In the genomic region with DNA sequence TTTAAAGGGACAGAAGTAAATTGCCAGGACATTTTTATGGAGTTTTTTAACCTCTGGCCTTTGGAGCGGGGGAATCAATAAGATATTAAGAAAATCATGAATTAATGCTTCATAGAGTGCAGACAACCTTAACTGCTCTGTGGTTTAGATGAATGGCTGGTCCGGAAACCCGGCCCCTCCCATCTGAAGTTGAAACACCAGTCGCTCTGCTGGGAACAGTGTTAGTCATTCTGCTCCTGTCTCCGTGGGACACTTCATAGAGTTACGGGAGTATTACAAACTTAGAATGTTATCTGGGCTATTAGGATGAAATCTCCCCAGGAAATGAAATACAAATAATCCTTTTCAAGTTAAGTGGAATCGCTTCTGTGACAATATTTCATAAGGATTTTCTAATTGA, we compare ENCODE assay signal across 20 cellular contexts.
"Had no signal": no experiment of that assay in that cellular context is flagged by ENCODE, and none has a peak within 500 bp of the region (broad histone marks: within the 10 kb centered on the region; RNA-seq: fewer than 3 reads in every experiment).

No MANE protein-coding gene starts in this region.

- H3K4me3 ChIP-seq: left ventricle myocardium inferior, prostate gland, thoracic aorta had no signal

- H3K4me1 ChIP-seq: foreskin keratinocyte, left ventricle myocardium inferior, prostate gland had no signal

- H3K36me3 ChIP-seq: left ventricle myocardium inferior, prostate gland, thoracic aorta had no signal

- DNase-seq: activated CD4-positive, alpha-beta T cell treated with anti-CD3 and anti-CD28 coated beads for 4 hours; activated CD4-positive, alpha-beta T cell treated with anti-CD3 and anti-CD28 coated beads, Interleukin-2, amount 50 U/mL, for 48 hours; activated CD4-positive, CD25-positive, alpha-beta regulatory T cell; activated effector memory CD4-positive, alpha-beta T cell treated with Interleukin-2 at 50 U/mL for 16 hours; activated naive CD4-positive, alpha-beta T cell treated with anti-CD3 and anti-CD28 coated beads for 36 hours; activated naive CD8-positive, alpha-beta T cell treated with anti-CD3 and anti-CD28 coated beads, Interleukin-2, amount 10 ng/mL, durations not matched to agents 7 days and 5 days; activated T-cell treated with anti-CD3 and anti-CD28 coated beads, Interleukin-2, amount 50 U/mL, for 72 hours; amniotic stem cell; effector CD4-positive, alpha-beta T cell; erythroblast; kidney; left ventricle myocardium inferior; midbrain; natural killer cell; stimulated activated CD4-positive, alpha-beta T cell treated with anti-CD3 and anti-CD28 coated beads, Interleukin-4, amount 100 ng/mL, for 24 hours; stimulated activated naive CD4-positive, alpha-beta T cell treated with Interleukin-2 at 50 U/mL for 16 hours; T-helper 17 cell had no signal

- H3K27ac ChIP-seq: foreskin keratinocyte, left ventricle myocardium inferior, prostate gland, thoracic aorta had no signal

- H3K9me3 ChIP-seq: left ventricle myocardium inferior, prostate gland, thoracic aorta had no signal

- H3K27me3 ChIP-seq: foreskin keratinocyte had no signal

- ATAC-seq: activated T-cell treated with anti-CD3 and anti-CD28 coated beads, Interleukin-2, amount 50 U/mL, for 72 hours; foreskin keratinocyte; natural killer cell; T-helper 17 cell had no signal
